17 cellular contexts compared by ENCODE assay signal in genomic region chr4:24126776-24127175, GRCh38.
A peak's percentile ranks its signal among the peaks of the same experiment; 100 is the strongest.
DNase-seq lines count a peak whose midpoint lies in the region; ATAC-seq and TF ChIP-seq lines count a peak whose summit lies in the region.
"Had no signal": no experiment of that assay in that cellular context is flagged by ENCODE, and none has a peak within 500 bp of the region (broad histone marks: within the 10 kb centered on the region; RNA-seq: fewer than 3 reads in every experiment).

No MANE protein-coding gene starts in this region.

- no peaks in the 10 kb centered on the region for H3K36me3 Mint-ChIP-seq in neural crest cell (ENCODE audit: low read depth)
- H3K36me3 Mint-ChIP-seq: CD4-positive, CD25-positive, alpha-beta regulatory T cell; CD8-positive, alpha-beta T cell had no signal

- no peaks in the 10 kb centered on the region for H3K27me3 Mint-ChIP-seq in neural crest cell (ENCODE audit: low read depth)
- H3K27me3 Mint-ChIP-seq: B cell; CD4-positive, CD25-positive, alpha-beta regulatory T cell had no signal

- DNase-seq in COLO829 (ENCODE audit: low spot score) (peak; percentile 71), SK-MEL-5 (ENCODE audit: low read depth, low spot score) (peak; percentile 67), neural crest cell (ENCODE audit: low read depth, low spot score) (peak; percentile 21), sciatic nerve (ENCODE audit: low spot score) (no peak), MV-4-11 (lab: John Stamatoyannopoulos, UW) (no peak), NOMO-1 (lab: John Stamatoyannopoulos, UW; ENCODE audit: unreplicated experiment in 2 of 2) (no peak)
- DNase-seq in activated T-cell treated with anti-CD3 and anti-CD28 coated beads, Interleukin-2, amount 50 U/mL, for 48 hours, result no peak
- DNase-seq: CD4-positive, CD25-positive, alpha-beta regulatory T cell; CD8-positive, alpha-beta T cell; DMS 273 treated with DMSO at 0.1 percent for 48 hours; DMS79; EL; GDM1; GOT3; HFFc6 had no signal

- peaks cover 3% of the 10 kb centered on the region for H3K9me3 Mint-ChIP-seq in neural crest cell
- H3K9me3 Mint-ChIP-seq: CD8-positive, alpha-beta T cell; HFFc6 had no signal

- peak overlapping the region; percentile 10 for H3K27ac Mint-ChIP-seq in neural crest cell (ENCODE audit: unreplicated experiment)
- H3K27ac Mint-ChIP-seq: B cell; CD4-positive, CD25-positive, alpha-beta regulatory T cell; CD8-positive, alpha-beta T cell; HFFc6 had no signal

- no peak for TF ChIP-seq CTCF in neural crest cell (conservative IDR thresholded peaks at IDR 0.05)

- no peak overlapping the region for H3K4me3 Mint-ChIP-seq in neural crest cell
- H3K4me3 Mint-ChIP-seq: B cell; CD4-positive, CD25-positive, alpha-beta regulatory T cell; CD8-positive, alpha-beta T cell; HFFc6 had no signal

- peaks cover 39% of the 10 kb centered on the region for H3K4me1 Mint-ChIP-seq in neural crest cell
- H3K4me1 Mint-ChIP-seq: B cell; CD4-positive, CD25-positive, alpha-beta regulatory T cell had no signal

- in situ Hi-C loops in SK-MEL-5 (cut with HindIII; ENCODE audit: low pct_unique_long_range_greater_than_20kb, low sequenced_read_pairs), result no loop called here

- peak; percentile 79 for ATAC-seq in sciatic nerve
- ATAC-seq: CD8-positive, alpha-beta T cell; GM12878 had no signal

- intact Hi-C loops in sciatic nerve (cut with DNase I), result no loop called here

Comparison
In these comparisons a context has a peak if more than half of its experiments do, and no peak if none do; other contexts are left out.
1. DNase-seq: peak in COLO829 (single experiment), SK-MEL-5 (single experiment) and neural crest cell (single experiment); none in sciatic nerve (single experiment), MV-4-11 (single experiment), activated T-cell treated with anti-CD3 and anti-CD28 coated beads, Interleukin-2, amount 50 U/mL, for 48 hours (0 of 2) and NOMO-1 (0 of 2).